ENCODE assay signal across 14 cellular contexts in genomic region chr12:75632452-75632851, GRCh38.
A peak's percentile ranks its signal among the peaks of the same experiment; 100 is the strongest.
DNase-seq lines count a peak whose midpoint lies in the region; ATAC-seq and TF ChIP-seq lines count a peak whose summit lies in the region.
"Had no signal": no experiment of that assay in that cellular context is flagged by ENCODE, and none has a peak within 500 bp of the region (broad histone marks: within the 10 kb centered on the region; RNA-seq: fewer than 3 reads in every experiment).

No MANE protein-coding gene starts in this region.

- intact Hi-C loops in HCT116 (cut with micrococcal nuclease), result no loop called here

- H3K36me3 ChIP-seq in HCT116 (ENCODE audit: control insufficient read depth in 1 of 2, insufficient read depth in 2 of 2, low read length in 2 of 2), result peaks cover 0 to 18% of the 10 kb centered on the region in 2 experiments; a peak in 1 of 4 replicates
- no peaks in the 10 kb centered on the region for H3K36me3 ChIP-seq in neural cell (ENCODE audit: insufficient read depth, low read length)
- H3K36me3 ChIP-seq: uterus had no signal

- H3K9ac ChIP-seq in HCT116 (ENCODE audit: low read length) (no peak overlapping the region), neural cell (ENCODE audit: low read length) (no peak overlapping the region)

- H3K4me2 ChIP-seq in HCT116 (ENCODE audit: low read length), result no peak overlapping the region
- H3K4me2 ChIP-seq in neural cell (ENCODE audit: low read length), result no peak overlapping the region

- no peaks in the 10 kb centered on the region for H3K9me2 ChIP-seq in HCT116 (ENCODE audit: insufficient read depth)
- H3K9me2 ChIP-seq in neural cell (ENCODE audit: insufficient read depth, low read length), result no peaks in the 10 kb centered on the region

- peaks cover 42 to 59% of the 10 kb centered on the region in 2 experiments for H3K4me1 ChIP-seq in HCT116 (ENCODE audit: control insufficient read depth in 1 of 2, insufficient read depth in 2 of 2, low read length in 2 of 2)
- H3K4me1 ChIP-seq: uterus had no signal

- CTCF ChIA-PET in HCT116 (lab: Charles Lee), result no interaction called here

- H4K20me1 ChIP-seq in HCT116 (ENCODE audit: insufficient read depth) (no peaks in the 10 kb centered on the region), neural cell (ENCODE audit: insufficient read depth) (no peaks in the 10 kb centered on the region)

- POLR2A ChIA-PET in HCT116 (lab: Charles Lee), result interaction anchor here (1.2 kb wide), 2 partner anchors 28 to 87 kb away, joined by 3 read pairs; no protein-coding TSS in a partner anchor

- no TSS peak for BruUV-seq in HCT116 (replicated peaks; lab: Mats Ljungman, UMichigan)

- RAD21 ChIA-PET in HCT116 (lab: Charles Lee; ENCODE audit: low non-redundant PET in 1 of 2, low total read pairs in 2 of 2, uncharacterized antibody in 2 of 2, unreplicated experiment in 2 of 2), result no interaction called here

- H3K9me3 ChIP-seq in HCT116 (ENCODE audit: control insufficient read depth in 1 of 2, insufficient read depth in 1 of 2, low read depth in 1 of 2, low read length in 2 of 2) (no peaks in the 10 kb centered on the region), neural cell (ENCODE audit: low read length) (no peaks in the 10 kb centered on the region)
- H3K9me3 ChIP-seq: uterus had no signal

- ATAC-seq in HCT116 (no peak), HG03520 (IDR thresholded peaks at IDR 0.05; ENCODE audit: unreplicated experiment) (no peak)
- ATAC-seq: activated naive CD4-positive, alpha-beta T cell treated with anti-CD3 and anti-CD28 coated beads, Interleukin-2, amount 50 U/mL, for 72 hours had no signal

- H3K27ac ChIP-seq in HCT116 (ENCODE audit: low read depth, low read length) (peak overlapping the region; percentile 99; the same call in 1 of the 2 replicates), neural cell (ENCODE audit: low read length) (peak overlapping the region; percentile 4)
- H3K27ac ChIP-seq: uterus had no signal

- TF ChIP-seq EP300 in neural cell (conservative IDR thresholded peaks at IDR 0.05; ENCODE audit: poor library complexity, severe bottlenecking), result no peak

- H3K79me2 ChIP-seq in HCT116 (ENCODE audit: insufficient read depth, low read length), result 0 out of 2 replicates have a peak, but pooled peaks cover under 1% of the 10 kb centered on the region
- no peaks in the 10 kb centered on the region for H3K79me2 ChIP-seq in neural cell (replicated peaks; ENCODE audit: insufficient read depth, low read length)

- H3K27me3 ChIP-seq in HCT116 (ENCODE audit: insufficient read depth, low read length) (no peaks in the 10 kb centered on the region), neural cell (ENCODE audit: insufficient read depth, low read depth, low read length) (no peaks in the 10 kb centered on the region)
- H3K27me3 ChIP-seq: uterus had no signal

- H2AFZ ChIP-seq in HCT116 (ENCODE audit: low read depth, low read length, poor library complexity, severe bottlenecking) (no peak overlapping the region), neural cell (ENCODE audit: low read depth, low read length) (peak overlapping the region; percentile 23)

- TF ChIP-seq POLR2A in HCT116 (IDR thresholded peaks at IDR 0.05; ENCODE audit: borderline replicate concordance, extremely low read depth, insufficient read depth, insufficient read length), result no peak

- TF ChIP-seq CTCF in HCT116 (IDR thresholded peaks at IDR 0.05 in 2 of 3, conservative IDR thresholded peaks at IDR 0.05 in 1 of 3; ENCODE audit: borderline replicate concordance in 1 of 3, insufficient read depth in 1 of 3, low read depth in 2 of 3, low read length in 2 of 3) (no peak), cardiac fibroblast (IDR thresholded peaks at IDR 0.05; ENCODE audit: low read depth, low read length) (no peak), neural cell (IDR thresholded peaks at IDR 0.05; ENCODE audit: poor library complexity, severe bottlenecking) (no peak)

- H3K4me3 ChIP-seq in HCT116 (replicated peaks in 1 of 2; ENCODE audit: low read depth in 1 of 2, low read length in 2 of 2), result no peak overlapping the region
- H3K4me3 ChIP-seq in cardiac fibroblast (replicated peaks in 1 of 2; ENCODE audit: low read depth in 2 of 2, low read length in 2 of 2), result no peak overlapping the region
- no peak overlapping the region for H3K4me3 ChIP-seq in neural cell (ENCODE audit: low read length)
- H3K4me3 ChIP-seq: uterus had no signal

- DNase-seq in HCT116 (ENCODE audit: low read depth, low spot score) (no peak), NCI-H146 treated with DMSO at 0.1 percent for 48 hours (lab: John Stamatoyannopoulos, UW; ENCODE audit: unreplicated experiment) (peak; percentile 52), cardiac fibroblast (ENCODE audit: low read depth in 2 of 2) (peak; percentile 18 to 36), midbrain (lab: John Stamatoyannopoulos, UW) (no peak)
- no peak for DNase-seq in NK-92 treated with Interleukin-12 subunit alpha and Interleukin-12 subunit beta, amount 100 ng/mL, for 24 hours (lab: John Stamatoyannopoulos, UW)
- DNase-seq: activated CD4-positive, CD25-positive, alpha-beta regulatory T cell treated with anti-CD3 and anti-CD28 coated beads, Interleukin-2, amount 50 U/mL, for 72 hours; KG1; NCI-H2227 treated with DMSO at 0.1 percent for 48 hours; nephron progenitor cell; stimulated activated naive CD4-positive, alpha-beta T cell; uterus had no signal

- H3F3A ChIP-seq in neural cell (ENCODE audit: insufficient read depth, low read length, poor library complexity, severe bottlenecking), result no peaks in the 10 kb centered on the region

- no peak for TF ChIP-seq RAD21 in HCT116 (IDR thresholded peaks at IDR 0.05; ENCODE audit: low read depth)
- TF ChIP-seq RAD21 in neural cell (conservative IDR thresholded peaks at IDR 0.05), result no peak

TF ChIP-seq in HCT116, 20 proteins besides CTCF, POLR2A, EP300 and RAD21 (continues in another document):
- TF ChIP-seq SP1 (IDR thresholded peaks at IDR 0.05; ENCODE audit: low read depth), result no peak
- no peak for TF ChIP-seq REST (IDR thresholded peaks at IDR 0.05; ENCODE audit: low read depth)
- TF ChIP-seq ZNF274 (IDR thresholded peaks at IDR 0.05; ENCODE audit: low read depth, low read length), result no peak
- TF ChIP-seq JUND (IDR thresholded peaks at IDR 0.05), result no peak
- no peak for TF ChIP-seq CBX3 (IDR thresholded peaks at IDR 0.05; ENCODE audit: low read depth)
- TF ChIP-seq POLR2AphosphoS5 (IDR thresholded peaks at IDR 0.05; ENCODE audit: low read depth, low read length), result no peak

TF ChIP-seq in neural cell, 6 proteins besides CTCF, POLR2A, EP300 and RAD21:
- TF ChIP-seq SMC3 (conservative IDR thresholded peaks at IDR 0.05; ENCODE audit: poor library complexity), result no peak
- no peak for TF ChIP-seq TAF1 (IDR thresholded peaks at IDR 0.05; ENCODE audit: low read depth)
- TF ChIP-seq MXI1 (conservative IDR thresholded peaks at IDR 0.05; ENCODE audit: poor library complexity, severe bottlenecking), result no peak
- no peak for TF ChIP-seq POLR2AphosphoS5 (IDR thresholded peaks at IDR 0.05)
- TF ChIP-seq EZH2 (IDR thresholded peaks at IDR 0.05; ENCODE audit: borderline replicate concordance, insufficient read depth, low read length, poor library complexity, severe bottlenecking), result no peak
- no peak for TF ChIP-seq REST (IDR thresholded peaks at IDR 0.05; ENCODE audit: borderline replicate concordance)

Comparison
In these comparisons a context has a peak if more than half of its experiments do, and no peak if none do; other contexts are left out.
1. DNase-seq: peak in NCI-H146 treated with DMSO at 0.1 percent for 48 hours (single experiment) and cardiac fibroblast (2 of 2); none in HCT116 (single experiment), midbrain (single experiment) and NK-92 treated with Interleukin-12 subunit alpha and Interleukin-12 subunit beta, amount 100 ng/mL, for 24 hours (single experiment).